Comparison of ENCODE assay signal across 14 cellular contexts in genomic region chr6:168189679-168190405, GRCh38.
"Had no signal": no experiment of that assay in that cellular context is flagged by ENCODE, and none has a peak within 500 bp of the region (broad histone marks: within the 10 kb centered on the region; RNA-seq: fewer than 3 reads in every experiment).

No MANE protein-coding gene starts in this region.

- H3K36me3 ChIP-seq: ascending aorta, breast epithelium, gastrocnemius medialis, heart left ventricle, left lung, thyroid gland had no signal

- H3K4me3 ChIP-seq: ascending aorta, breast epithelium, dorsolateral prefrontal cortex, gastrocnemius medialis, heart left ventricle, left lung, thyroid gland had no signal

- H3K9me3 ChIP-seq: ascending aorta, breast epithelium, gastrocnemius medialis, heart left ventricle, left lung, thyroid gland had no signal

- DNase-seq: activated B cell treated with CpG ODN at 0.5 μM for 24 hours; activated CD4-positive, alpha-beta T cell treated with anti-CD3 and anti-CD28 coated beads for 48 hours; activated CD8-positive, alpha-beta T cell treated with anti-CD3 and anti-CD28 coated beads for 36 hours; activated naive CD4-positive, alpha-beta T cell treated with anti-CD3 and anti-CD28 coated beads, Interleukin-2, amount 10 ng/mL, durations not matched to agents 7 days and 5 days; erythroblast; gastrocnemius medialis; left lung; nephron progenitor cell; stimulated activated CD4-positive, alpha-beta T cell treated with anti-CD3 and anti-CD28 coated beads, Interleukin-2, amount 100 ng/mL, for 24 hours; thyroid gland had no signal

- ATAC-seq: activated CD8-positive, alpha-beta T cell treated with anti-CD3 and anti-CD28 coated beads for 36 hours; gastrocnemius medialis; left lung had no signal

- H3K27me3 ChIP-seq: ascending aorta, thyroid gland had no signal

- H3K4me1 ChIP-seq: ascending aorta, gastrocnemius medialis, heart left ventricle, left lung, thyroid gland had no signal

- H3K27ac ChIP-seq: ascending aorta, breast epithelium, dorsolateral prefrontal cortex, gastrocnemius medialis, heart left ventricle, left lung, thyroid gland had no signal
